ENCODE assay signal across 13 cellular contexts in genomic region chr15:60620707-60621106, GRCh38.
DNase-seq lines count a peak whose midpoint lies in the region; ATAC-seq and TF ChIP-seq lines count a peak whose summit lies in the region.
"Had no signal": no experiment of that assay in that cellular context is flagged by ENCODE, and none has a peak within 500 bp of the region (broad histone marks: within the 10 kb centered on the region; RNA-seq: fewer than 3 reads in every experiment).

No MANE protein-coding gene starts in this region.

- WGBS in IMR-90 (ENCODE audit: extremely low coverage in 2 of 2, insufficient read length in 1 of 2), 2 experiments, result 5% methylated on average over 4 of the region's 14 CpGs; no CpG with 5 or more reads in 1 of the 2 experiments
- WGBS in esophagus, 2 donors, result 33 to 46% methylated on average over 14 of the region's 14 CpGs
- 82% methylated on average over 6 of the region's 14 CpGs for WGBS in mammary epithelial cell (ENCODE audit: low coverage, missing lambda C conversion rate)

- H3K36me3 ChIP-seq in IMR-90 (ENCODE audit: control insufficient read depth, insufficient read depth, low read length), result no peaks in the 10 kb centered on the region
- H3K36me3 ChIP-seq in esophagus (ENCODE audit: control insufficient read depth in 2 of 2, insufficient read depth in 2 of 2, low read length in 1 of 2), result no peaks in the 10 kb centered on the region
- H3K36me3 ChIP-seq in stomach smooth muscle (ENCODE audit: control insufficient read depth in 2 of 2, insufficient read depth in 2 of 2, low read length in 2 of 2), result no peaks in the 10 kb centered on the region
- no peaks in the 10 kb centered on the region for H3K36me3 ChIP-seq in mammary epithelial cell (ENCODE audit: insufficient read depth, low read length)

- H2BK5ac ChIP-seq in IMR-90 (ENCODE audit: low read depth, low read length, poor library complexity, severe bottlenecking), result no peak overlapping the region

- TF ChIP-seq RAD21 in IMR-90 (IDR thresholded peaks at IDR 0.05; ENCODE audit: low read length), result no peak

- no peak overlapping the region for H3K14ac ChIP-seq in IMR-90 (replicated peaks; ENCODE audit: low read depth, low read length)

- no peak overlapping the region for H4K91ac ChIP-seq in IMR-90 (ENCODE audit: insufficient read depth, low read depth, low read length)

- no peaks in the 10 kb centered on the region for H4K20me1 ChIP-seq in IMR-90 (ENCODE audit: insufficient read depth, low read length)
- no peaks in the 10 kb centered on the region for H4K20me1 ChIP-seq in mammary epithelial cell (ENCODE audit: insufficient read depth, low read length)

- no peaks in the 10 kb centered on the region for H3K79me1 ChIP-seq in IMR-90 (ENCODE audit: low read depth in 1 of 2, low read length in 2 of 2)

- no peaks in the 10 kb centered on the region for H3K79me2 ChIP-seq in mammary epithelial cell (ENCODE audit: insufficient read depth, low read length)

- dilution Hi-C loops in IMR-90 (cut with HindIII; ENCODE audit: low sequenced_read_pairs, unreplicated experiment), result no loop called here
- dilution Hi-C loops in mammary epithelial cell (cut with HindIII; ENCODE audit: low sequenced_read_pairs), result no loop called here

- H3K9me3 ChIP-seq in IMR-90 (ENCODE audit: control insufficient read depth, insufficient read depth, low read length), result no peaks in the 10 kb centered on the region
- H3K9me3 ChIP-seq in esophagus (ENCODE audit: control insufficient read depth in 2 of 2, insufficient read depth in 1 of 2, low read depth in 1 of 2, low read length in 1 of 2), result no peaks in the 10 kb centered on the region
- H3K9me3 ChIP-seq in stomach smooth muscle (ENCODE audit: control insufficient read depth in 2 of 2, low read length in 2 of 2), result no peaks in the 10 kb centered on the region
- H3K9me3 ChIP-seq in mammary epithelial cell (replicated peaks; ENCODE audit: insufficient read depth, low read length), result no peaks in the 10 kb centered on the region

- DNase-seq in IMR-90 (peak; percentile 61), medulla oblongata (ENCODE audit: extremely low spot score) (peak; percentile 62), mammary epithelial cell (no peak), NCI-H1105 (lab: John Stamatoyannopoulos, UW) (no peak), foreskin fibroblast (no peak)
- DNase-seq in activated CD4-positive, CD25-positive, alpha-beta regulatory T cell treated with anti-CD3 and anti-CD28 coated beads, Interleukin-2, amount 50 U/mL, for 72 hours, result no peak
- DNase-seq: activated naive CD4-positive, alpha-beta T cell; CD4-positive, alpha-beta T cell; Kasumi-1; stimulated activated CD4-positive, alpha-beta T cell treated with anti-CD3 and anti-CD28 coated beads, Interleukin-4, amount 100 ng/mL, for 24 hours; stimulated activated naive B cell treated with anti-CD40 and anti-IgM and Interleukin-4, amounts not matched to agents 10 μg/mL and 1 μg/mL and 100 μg/mL, for 72 hours had no signal

- no peak overlapping the region for H3K9ac ChIP-seq in IMR-90 (ENCODE audit: low read depth, low read length)
- no peak overlapping the region for H3K9ac ChIP-seq in stomach smooth muscle (ENCODE audit: low read length in 2 of 2)
- H3K9ac ChIP-seq in mammary epithelial cell (ENCODE audit: insufficient read depth, low read length), result no peak overlapping the region

- no peak overlapping the region for H4K8ac ChIP-seq in IMR-90 (ENCODE audit: low read depth in 2 of 2, low read length in 2 of 2)

- no peak overlapping the region for H4K5ac ChIP-seq in IMR-90 (ENCODE audit: low read depth, low read length)

- TF ChIP-seq POLR2A in IMR-90 (IDR thresholded peaks at IDR 0.05; ENCODE audit: low read depth, low read length), result no peak

- CTCF ChIA-PET in IMR-90 (lab: Yijun Ruan, JAX) (no interaction called here), mammary epithelial cell (lab: Charles Lee; ENCODE audit: low non-redundant PET) (no interaction called here)

- H2BK20ac ChIP-seq in IMR-90 (ENCODE audit: low read depth, low read length), result no peak overlapping the region

- H3K4me2 ChIP-seq in IMR-90 (ENCODE audit: low read depth, low read length) (peak overlapping the region; percentile 58), mammary epithelial cell (ENCODE audit: insufficient read depth, low read depth, low read length) (no peak overlapping the region)

- POLR2A ChIA-PET in IMR-90 (lab: Charles Lee; ENCODE audit: unreplicated experiment), result no interaction called here

- no peak overlapping the region for H2BK15ac ChIP-seq in IMR-90 (ENCODE audit: low read depth, low read length)

- no peak overlapping the region for H3K23ac ChIP-seq in IMR-90 (ENCODE audit: low read depth, low read length)

- no peak overlapping the region for H2AK5ac ChIP-seq in IMR-90 (ENCODE audit: low read depth, low read length)

- H3K4me1 ChIP-seq in IMR-90 (ENCODE audit: control insufficient read depth, insufficient read depth, low read length) (no peaks in the 10 kb centered on the region), esophagus (ENCODE audit: control insufficient read depth in 2 of 2, insufficient read depth in 2 of 2, low read length in 1 of 2) (peaks cover 0 to 10% of the 10 kb centered on the region in 2 donors), stomach smooth muscle (ENCODE audit: control insufficient read depth, insufficient read depth, low read length) (peaks cover 2% of the 10 kb centered on the region), mammary epithelial cell (ENCODE audit: insufficient read depth, low read length) (no peaks in the 10 kb centered on the region)

- in situ Hi-C loops in IMR-90 (cut with MboI; ENCODE audit: low sequenced_read_pairs), result no loop called here
- in situ Hi-C loops in mammary epithelial cell (cut with MboI; ENCODE audit: low sequenced_read_pairs in 2 of 2), result no loop called here

- no peak overlapping the region for H3K56ac ChIP-seq in IMR-90 (ENCODE audit: extremely low read depth, insufficient read depth, low read length)

- H3K9me1 ChIP-seq in IMR-90 (ENCODE audit: insufficient read depth, low read length), result no peaks in the 10 kb centered on the region

- peak overlapping the region; percentile 8 for H2AK9ac ChIP-seq in IMR-90 (replicated peaks; ENCODE audit: low read depth, low read length, poor library complexity)

- no peak overlapping the region for H2BK120ac ChIP-seq in IMR-90 (ENCODE audit: low read depth, low read length)

- BruUV-seq in IMR-90 (replicated peaks; lab: Mats Ljungman, UMichigan) (no TSS peak), mammary epithelial cell (replicated peaks; lab: Mats Ljungman, UMichigan) (no TSS peak)

- intact Hi-C loops in IMR-90 (cut with micrococcal nuclease), result no loop called here
- intact Hi-C loops in mammary epithelial cell (cut with micrococcal nuclease), result no loop called here

- ATAC-seq in IMR-90 (ENCODE audit: low read depth), result peak; percentile 90
- ATAC-seq: stimulated activated naive B cell treated with anti-CD40 and anti-IgM and Interleukin-4, amounts not matched to agents 10 μg/mL and 1 μg/mL and 100 μg/mL, for 72 hours had no signal

- H2AFZ ChIP-seq in IMR-90 (replicated peaks; ENCODE audit: low read length, poor library complexity) (peak overlapping the region; percentile 58), mammary epithelial cell (ENCODE audit: low read depth, low read length) (no peak overlapping the region)

- TF ChIP-seq CTCF in IMR-90 (conservative IDR thresholded peaks at IDR 0.05; ENCODE audit: low read depth, low read length) (no peak), mammary epithelial cell (conservative IDR thresholded peaks at IDR 0.05 in 1 of 2, IDR thresholded peaks at IDR 0.05 in 1 of 2; ENCODE audit: extremely low read depth in 1 of 2, insufficient read depth in 1 of 2, low read depth in 1 of 2, low read length in 2 of 2) (no peak), foreskin fibroblast (IDR thresholded peaks at IDR 0.05; ENCODE audit: low read depth, low read length) (no peak)

- H3K4ac ChIP-seq in IMR-90 (ENCODE audit: low read depth, low read length), result no peak overlapping the region

- H3K27ac ChIP-seq in IMR-90 (ENCODE audit: insufficient read depth, low read length) (no peak overlapping the region), esophagus (ENCODE audit: low read depth in 2 of 2, low read length in 1 of 2) (peak overlapping the region; percentile 69 to 89), stomach smooth muscle (ENCODE audit: low read length) (no peak overlapping the region), mammary epithelial cell (ENCODE audit: insufficient read depth, low read depth, low read length) (no peak overlapping the region)

- no peak overlapping the region for H3K18ac ChIP-seq in IMR-90 (ENCODE audit: low read depth, low read length)

- H3K27me3 ChIP-seq in IMR-90 (ENCODE audit: control insufficient read depth, insufficient read depth, low read length) (peaks cover 27% of the 10 kb centered on the region), esophagus (ENCODE audit: control insufficient read depth in 1 of 2, insufficient read depth in 2 of 2, low read length in 2 of 2) (no peaks in the 10 kb centered on the region), stomach smooth muscle (ENCODE audit: control insufficient read depth in 1 of 2, insufficient read depth in 2 of 2, low read length in 2 of 2) (no peaks in the 10 kb centered on the region), mammary epithelial cell (ENCODE audit: insufficient read depth, low read length) (no peaks in the 10 kb centered on the region)

- H3K4me3 ChIP-seq in IMR-90 (ENCODE audit: insufficient read depth, low read depth, low read length) (no peak overlapping the region), esophagus (ENCODE audit: low read depth in 1 of 2, low read length in 2 of 2) (no peak overlapping the region), stomach smooth muscle (ENCODE audit: low read length in 2 of 2) (peak overlapping the region; percentile 16 to 57), mammary epithelial cell (replicated peaks in 1 of 3; ENCODE audit: insufficient read depth in 1 of 3, low read depth in 2 of 3, low read length in 3 of 3) (no peak overlapping the region), foreskin fibroblast (ENCODE audit: low read depth in 1 of 2, low read length in 2 of 2) (no peak overlapping the region)

TF ChIP-seq in IMR-90, 13 proteins besides CTCF, POLR2A, EP300 and RAD21:
- TF ChIP-seq NFE2L2 (IDR thresholded peaks at IDR 0.05; ENCODE audit: low read depth, low read length) (no peak), SMC3 (IDR thresholded peaks at IDR 0.05; ENCODE audit: low read depth, low read length) (no peak), CEBPB (IDR thresholded peaks at IDR 0.05; ENCODE audit: low read depth, low read length) (peak; percentile 29; the same call in 1 of the 2 replicates)

Comparison
In these comparisons a context has a peak if more than half of its experiments do, and no peak if none do; other contexts are left out.
1. DNase-seq: peak in IMR-90 (single experiment) and medulla oblongata (single experiment); none in mammary epithelial cell (single experiment), NCI-H1105 (single experiment), foreskin fibroblast (0 of 2) and activated CD4-positive, CD25-positive, alpha-beta regulatory T cell treated with anti-CD3 and anti-CD28 coated beads, Interleukin-2, amount 50 U/mL, for 72 hours (single experiment).
2. H3K27ac ChIP-seq: peak in esophagus (2 of 2); none in IMR-90 (single experiment), stomach smooth muscle (single experiment) and mammary epithelial cell (single experiment).
3. H3K4me3 ChIP-seq: peak in stomach smooth muscle (2 of 2); none in IMR-90 (single experiment), esophagus (0 of 2), mammary epithelial cell (0 of 3) and foreskin fibroblast (0 of 2).